ENCODE assay signal across 19 cellular contexts in genomic region chr1:18417317-18418269, GRCh38.
DNase-seq lines count a peak whose midpoint lies in the region; ATAC-seq, FAIRE-seq and TF ChIP-seq lines count a peak whose summit lies in the region.
"Had no signal": no experiment of that assay in that cellular context is flagged by ENCODE, and none has a peak within 500 bp of the region (broad histone marks: within the 10 kb centered on the region; RNA-seq: fewer than 3 reads in every experiment).

No MANE protein-coding gene starts in this region.

- H3K4me3 ChIP-seq in HUES48 (ENCODE audit: low read depth, low read length) (peak overlapping the region; percentile 16; the same call in 1 of the 2 replicates), astrocyte (ENCODE audit: insufficient read depth, low read depth, low read length) (no peak overlapping the region), iPS-20b (ENCODE audit: low read length) (peak overlapping the region; percentile 12; the same call in 1 of the 2 replicates), mesenchymal stem cell (ENCODE audit: insufficient read depth in 1 of 2, low read depth in 1 of 2, low read length in 2 of 2) (no peak overlapping the region)
- H3K4me3 ChIP-seq: A549, SJCRH30 had no signal

- peak; percentile 9 for DNase-seq in G401 (ENCODE audit: low spot score)
- DNase-seq in astrocyte (ENCODE audit: low read depth) = no peak
- no peak for DNase-seq in posterior cingulate gyrus
- no peak for DNase-seq in mesenchymal stem cell
- DNase-seq: Calu3; CD4-positive, alpha-beta memory T cell; H7; NCI-H1436; NCI-H1930; NCI-H226; NCI-H524 treated with DMSO at 0.1 percent for 48 hours; SJCRH30 had no signal

- FAIRE-seq in astrocyte (lab: Jason Lieb, UNC) = no peak
- FAIRE-seq: A549, GM12892, GM18507 had no signal

- peaks cover 13% of the 10 kb centered on the region for H3K9me3 Mint-ChIP-seq in astrocyte (ENCODE audit: unreplicated experiment)

- H3K4ac ChIP-seq in mesenchymal stem cell (ENCODE audit: low read depth in 1 of 2, low read length in 2 of 2) = no peak overlapping the region

- peaks cover 40% of the 10 kb centered on the region for H3K4me1 ChIP-seq in HUES48 (ENCODE audit: control insufficient read depth, insufficient read depth, low read length)
- no peaks in the 10 kb centered on the region for H3K4me1 ChIP-seq in astrocyte (ENCODE audit: insufficient read depth, low read length)
- peaks cover 40% of the 10 kb centered on the region for H3K4me1 ChIP-seq in iPS-20b (ENCODE audit: insufficient read depth, low read length)
- H3K4me1 ChIP-seq in mesenchymal stem cell (ENCODE audit: control insufficient read depth, insufficient read depth, low read depth, low read length) = no peaks in the 10 kb centered on the region
- H3K4me1 ChIP-seq: A549, SJCRH30 had no signal

- H3K27me3 Mint-ChIP-seq in astrocyte (ENCODE audit: low read depth, unreplicated experiment) = peaks cover 18% of the 10 kb centered on the region

- ATAC-seq in HG03095 (IDR thresholded peaks at IDR 0.05; ENCODE audit: unreplicated experiment) = no peak
- ATAC-seq: A549 had no signal

- H2BK15ac ChIP-seq in mesenchymal stem cell (ENCODE audit: low read depth, poor library complexity, severe bottlenecking) = no peak overlapping the region

- no peak for TF ChIP-seq CTCF in astrocyte (IDR thresholded peaks at IDR 0.05; ENCODE audit: insufficient read depth, low read depth, low read length)

- H3K79me2 ChIP-seq in astrocyte (ENCODE audit: insufficient read depth, low read length) = no peaks in the 10 kb centered on the region

- no peaks in the 10 kb centered on the region for H3K79me1 ChIP-seq in mesenchymal stem cell (replicated peaks; ENCODE audit: low read length, poor library complexity, severe bottlenecking)

- H2AK5ac ChIP-seq in mesenchymal stem cell (ENCODE audit: low read length, severe bottlenecking) = no peak overlapping the region

- H3K36me3 ChIP-seq in HUES48 (ENCODE audit: control insufficient read depth, insufficient read depth, low read length) (no peaks in the 10 kb centered on the region), astrocyte (ENCODE audit: insufficient read depth, low read length) (no peaks in the 10 kb centered on the region), iPS-20b (ENCODE audit: insufficient read depth, low read depth, low read length) (peaks cover 2% of the 10 kb centered on the region; the same call in 1 of the 2 replicates), mesenchymal stem cell (ENCODE audit: control insufficient read depth in 1 of 2, insufficient read depth in 2 of 2, low read depth in 1 of 2, low read length in 2 of 2) (no peaks in the 10 kb centered on the region)
- H3K36me3 ChIP-seq: SJCRH30 had no signal

- no peak overlapping the region for H2BK5ac ChIP-seq in mesenchymal stem cell (ENCODE audit: low read depth, low read length, poor library complexity, severe bottlenecking)

- peaks cover 7% of the 10 kb centered on the region for H3K9me3 ChIP-seq in HUES48 (ENCODE audit: control insufficient read depth, insufficient read depth, low read length)
- H3K9me3 ChIP-seq in astrocyte (ENCODE audit: insufficient read depth, low read depth, low read length) = peaks cover under 1% of the 10 kb centered on the region
- peaks cover 5% of the 10 kb centered on the region for H3K9me3 ChIP-seq in iPS-20b (ENCODE audit: insufficient read depth, low read depth, low read length)
- peaks cover 3% of the 10 kb centered on the region for H3K9me3 ChIP-seq in mesenchymal stem cell (ENCODE audit: control insufficient read depth, low read length)
- H3K9me3 ChIP-seq: A549, SJCRH30 had no signal

- no peaks in the 10 kb centered on the region for H3K27me3 ChIP-seq in HUES48 (ENCODE audit: control insufficient read depth, insufficient read depth, low read length)
- no peaks in the 10 kb centered on the region for H3K27me3 ChIP-seq in astrocyte (ENCODE audit: insufficient read depth, low read length)
- no peaks in the 10 kb centered on the region for H3K27me3 ChIP-seq in iPS-20b (ENCODE audit: insufficient read depth, low read length)
- no peaks in the 10 kb centered on the region for H3K27me3 ChIP-seq in mesenchymal stem cell (ENCODE audit: control insufficient read depth in 1 of 2, insufficient read depth in 1 of 2, low read length in 2 of 2)

- no peak overlapping the region for H4K91ac ChIP-seq in mesenchymal stem cell (ENCODE audit: low read length)

- no peak overlapping the region for H2BK12ac ChIP-seq in mesenchymal stem cell (ENCODE audit: low read length in 2 of 2)

- no peak overlapping the region for H4K8ac ChIP-seq in mesenchymal stem cell (ENCODE audit: low read length)

- no peak overlapping the region for H3K4me3 Mint-ChIP-seq in astrocyte (ENCODE audit: unreplicated experiment)
- H3K4me3 Mint-ChIP-seq: CD4-positive, alpha-beta memory T cell had no signal

- no peak overlapping the region for H3K23ac ChIP-seq in mesenchymal stem cell (ENCODE audit: low read length in 2 of 2)

- intact Hi-C loops in posterior cingulate gyrus (cut with DNase I) = no loop called here

- H3K14ac ChIP-seq in mesenchymal stem cell (ENCODE audit: low read length in 2 of 2) = no peak overlapping the region

- H3K36me3 Mint-ChIP-seq in astrocyte (ENCODE audit: low read depth, unreplicated experiment) = no peaks in the 10 kb centered on the region
- H3K36me3 Mint-ChIP-seq: CD4-positive, alpha-beta memory T cell had no signal

- H2BK120ac ChIP-seq in mesenchymal stem cell (ENCODE audit: low read depth, low read length) = no peak overlapping the region

- peaks cover 8% of the 10 kb centered on the region for H3K4me1 Mint-ChIP-seq in astrocyte (ENCODE audit: low read depth, unreplicated experiment)
- H3K4me1 Mint-ChIP-seq: CD4-positive, alpha-beta memory T cell had no signal

- WGBS in mesenchymal stem cell = 37% methylated on average over 2 of the region's 3 CpGs

- H3K27ac ChIP-seq in HUES48 (ENCODE audit: low read depth, low read length) (peak overlapping the region; percentile 86), astrocyte (ENCODE audit: low read depth, low read length) (no peak overlapping the region), iPS-20b (ENCODE audit: low read length) (peak overlapping the region; percentile 70), mesenchymal stem cell (ENCODE audit: low read length, poor library complexity, severe bottlenecking) (no peak overlapping the region)
- H3K27ac ChIP-seq: A549, KMS-11, SJCRH30 had no signal

- H3K18ac ChIP-seq in mesenchymal stem cell (ENCODE audit: low read depth in 1 of 2, low read length in 2 of 2) = no peak overlapping the region

- no peak overlapping the region for H2AFZ ChIP-seq in astrocyte (ENCODE audit: low read depth, low read length)
- no peak overlapping the region for H2AFZ ChIP-seq in mesenchymal stem cell (ENCODE audit: low read depth, low read length)

- H3K4me2 ChIP-seq in astrocyte (ENCODE audit: low read length) = no peak overlapping the region
- no peak overlapping the region for H3K4me2 ChIP-seq in mesenchymal stem cell (ENCODE audit: low read length, poor library complexity, severe bottlenecking)
- H3K4me2 ChIP-seq: A549, KMS-11 had no signal

- no peaks in the 10 kb centered on the region for H4K20me1 ChIP-seq in astrocyte (ENCODE audit: insufficient read depth, low read length)

- in situ Hi-C loops in G401 (cut with HindIII; ENCODE audit: low sequenced_read_pairs) = no loop called here

- 0 out of 2 replicates have a peak overlapping the region, but pooled peaks have one; percentile 9 for H3K9ac ChIP-seq in HUES48 (ENCODE audit: low read depth, low read length)
- H3K9ac ChIP-seq in astrocyte (ENCODE audit: low read length) = no peak overlapping the region
- H3K9ac ChIP-seq in iPS-20b (ENCODE audit: low read depth, low read length) = peak overlapping the region; percentile 53; the same call in 1 of the 2 replicates
- H3K9ac ChIP-seq in mesenchymal stem cell (ENCODE audit: low read length) = no peak overlapping the region
- H3K9ac ChIP-seq: KMS-11 had no signal

- peak overlapping the region; percentile 16 for H3K27ac Mint-ChIP-seq in astrocyte (ENCODE audit: unreplicated experiment)
- H3K27ac Mint-ChIP-seq: CD4-positive, alpha-beta memory T cell had no signal

Comparison
In these comparisons a context has a peak if more than half of its experiments do, and no peak if none do; other contexts are left out.
1. H3K27ac ChIP-seq: peak in HUES48 (single experiment) and iPS-20b (single experiment); none in astrocyte (single experiment) and mesenchymal stem cell (single experiment).
2. H3K4me3 ChIP-seq: peak in HUES48 (single experiment) and iPS-20b (single experiment); none in astrocyte (single experiment) and mesenchymal stem cell (0 of 2).
3. H3K9ac ChIP-seq: peak in HUES48 (single experiment) and iPS-20b (single experiment); none in astrocyte (single experiment) and mesenchymal stem cell (single experiment).